In the genomic region with DNA sequence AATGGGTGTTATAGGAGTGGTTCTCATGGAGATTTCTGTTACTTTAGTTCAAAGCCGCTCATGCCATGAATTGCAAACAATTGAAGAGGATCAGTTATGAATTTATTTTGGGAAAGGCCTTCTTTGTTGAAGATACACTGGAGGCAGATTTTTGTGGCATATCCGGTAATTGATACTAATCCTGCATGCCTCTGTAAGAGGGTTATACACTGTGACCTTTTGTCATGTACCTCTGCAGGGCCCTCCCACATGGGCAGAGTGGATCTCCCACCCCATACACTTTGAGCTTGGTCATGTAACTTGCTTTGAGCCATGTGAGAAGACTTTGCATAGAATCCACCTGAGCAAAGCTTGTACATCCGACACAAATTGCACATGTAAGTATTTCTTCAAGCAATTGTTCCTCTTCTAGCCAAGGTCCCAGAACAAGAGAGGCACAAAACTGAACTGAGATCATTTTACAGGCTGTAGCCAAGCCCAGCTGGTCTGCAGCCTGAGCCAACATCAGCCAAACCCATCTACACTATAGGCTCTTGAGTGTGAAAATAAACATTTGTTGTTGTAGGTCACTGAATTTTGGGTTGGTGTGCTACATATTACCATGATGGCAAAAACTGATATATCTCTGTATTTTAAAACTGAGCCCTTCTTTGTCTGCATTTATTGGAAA, we compare ENCODE assay signal across 2 cellular contexts.
TF ChIP-seq lines count a peak whose summit lies in the region.

No MANE protein-coding gene starts in this region.

TF ChIP-seq in A549, 52 proteins besides CTCF, POLR2A, EP300 and RAD21 (continued from another document):
- TF ChIP-seq, protein P1, sequence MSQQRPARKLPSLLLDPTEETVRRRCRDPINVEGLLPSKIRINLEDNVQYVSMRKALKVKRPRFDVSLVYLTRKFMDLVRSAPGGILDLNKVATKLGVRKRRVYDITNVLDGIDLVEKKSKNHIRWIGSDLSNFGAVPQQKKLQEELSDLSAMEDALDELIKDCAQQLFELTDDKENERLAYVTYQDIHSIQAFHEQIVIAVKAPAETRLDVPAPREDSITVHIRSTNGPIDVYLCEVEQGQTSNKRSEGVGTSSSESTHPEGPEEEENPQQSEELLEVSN (IDR thresholded peaks at IDR 0.05; ENCODE audit: borderline replicate concordance, low read depth), result no peak
- TF ChIP-seq SREBF2 (IDR thresholded peaks at IDR 0.05) (no peak), BHLHE40 (IDR thresholded peaks at IDR 0.05; ENCODE audit: low read depth, low read length) (no peak), SMC3 (IDR thresholded peaks at IDR 0.05) (no peak)

TF ChIP-seq in HEK293, 187 proteins besides CTCF, POLR2A, EP300 and RAD21 (continued from another document):
- TF ChIP-seq, protein P2, sequence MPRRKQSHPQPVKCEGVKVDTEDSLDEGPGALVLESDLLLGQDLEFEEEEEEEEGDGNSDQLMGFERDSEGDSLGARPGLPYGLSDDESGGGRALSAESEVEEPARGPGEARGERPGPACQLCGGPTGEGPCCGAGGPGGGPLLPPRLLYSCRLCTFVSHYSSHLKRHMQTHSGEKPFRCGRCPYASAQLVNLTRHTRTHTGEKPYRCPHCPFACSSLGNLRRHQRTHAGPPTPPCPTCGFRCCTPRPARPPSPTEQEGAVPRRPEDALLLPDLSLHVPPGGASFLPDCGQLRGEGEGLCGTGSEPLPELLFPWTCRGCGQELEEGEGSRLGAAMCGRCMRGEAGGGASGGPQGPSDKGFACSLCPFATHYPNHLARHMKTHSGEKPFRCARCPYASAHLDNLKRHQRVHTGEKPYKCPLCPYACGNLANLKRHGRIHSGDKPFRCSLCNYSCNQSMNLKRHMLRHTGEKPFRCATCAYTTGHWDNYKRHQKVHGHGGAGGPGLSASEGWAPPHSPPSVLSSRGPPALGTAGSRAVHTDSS (tag by site-specific recombination; IDR thresholded peaks at IDR 0.05), result no peak
- no peak for TF ChIP-seq ZBTB48 (tag by site-specific recombination; IDR thresholded peaks at IDR 0.05)
